10 cellular contexts compared by ENCODE assay signal in the genomic region with DNA sequence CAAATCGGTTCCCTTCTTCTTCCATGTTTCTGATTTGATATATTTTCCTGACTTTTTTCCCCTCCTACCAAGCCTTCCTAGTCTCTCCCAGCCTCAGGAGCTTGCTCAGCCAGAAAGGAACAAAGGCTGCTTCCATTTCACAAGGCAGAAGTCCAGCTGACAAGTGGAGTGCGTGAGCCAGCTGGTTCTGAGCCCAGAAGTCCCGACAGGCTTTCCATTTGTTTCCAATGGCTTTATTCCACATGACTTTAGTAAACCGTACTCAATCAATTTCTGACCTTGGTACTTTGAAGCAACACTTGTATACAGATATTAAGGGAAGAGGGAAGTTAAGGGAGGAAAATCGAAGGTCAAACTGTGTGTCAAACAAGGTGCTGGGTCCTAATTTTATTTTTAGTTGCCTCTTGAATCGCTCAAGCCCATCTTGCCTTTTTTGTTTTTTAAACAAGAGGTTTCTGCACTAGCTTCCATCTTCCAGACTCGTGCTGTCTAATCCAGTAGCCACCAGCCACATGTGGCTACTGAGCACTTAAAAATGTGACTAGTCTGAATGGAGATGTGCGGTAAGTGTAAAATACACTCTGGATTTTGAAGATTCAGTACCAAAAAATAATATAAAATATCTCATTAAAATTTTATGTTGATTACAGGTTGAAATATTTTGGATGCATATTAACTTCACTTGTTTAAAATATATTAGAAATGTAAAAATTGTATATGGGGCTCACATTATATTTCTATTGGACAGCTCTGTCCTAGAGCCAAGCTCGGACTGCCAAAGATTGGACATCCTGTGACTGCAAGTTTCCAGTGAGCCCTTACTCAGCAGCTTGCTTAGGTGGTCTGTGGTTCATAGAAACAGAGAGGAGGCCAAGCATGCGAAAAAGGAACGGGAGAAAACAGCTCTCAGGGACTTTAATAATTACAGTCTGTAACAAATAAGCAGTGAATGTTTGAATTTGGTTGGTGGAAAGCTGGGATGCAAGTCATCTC. TPM values are rescaled to one million over a fixed set of nuclear protein-coding genes. Genes with fewer than 3 reads are reported as not detected.
DNase-seq lines count a peak whose midpoint lies in the region; ATAC-seq and TF ChIP-seq lines count a peak whose summit lies in the region.
"Had no signal": no experiment of that assay in that cellular context is flagged by ENCODE, and none has a peak within 500 bp of the region (broad histone marks: within the 10 kb centered on the region; RNA-seq: fewer than 3 reads in every experiment).

No MANE protein-coding gene starts in this region.

- H3K4me3 Mint-ChIP-seq in CD4-positive, alpha-beta memory T cell: no peak overlapping the region
- H3K4me3 Mint-ChIP-seq in T-cell: no peak overlapping the region

- H3K36me3 ChIP-seq in CD4-positive, alpha-beta memory T cell (ENCODE audit: insufficient read depth, low read length): peaks cover 70% of the 10 kb centered on the region

- H3K4me3 ChIP-seq in CD4-positive, alpha-beta memory T cell (ENCODE audit: low read length in 2 of 2): no peak overlapping the region
- H3K4me3 ChIP-seq in foreskin fibroblast (ENCODE audit: low read depth in 1 of 2, low read length in 2 of 2): no peak overlapping the region
- H3K4me3 ChIP-seq: SK-N-MC had no signal

- POLR2A ChIA-PET in CD4-positive, alpha-beta memory T cell (lab: Charles Lee; ENCODE audit: partially characterized antibody): interaction anchor here (0.9 to 9.6 kb wide), 6 partner anchors 13 to 128 kb away, joined by 3 to 53 read pairs (median 4); partner anchors contain the start of gene WIPF1
- POLR2A ChIA-PET in T-cell (lab: Charles Lee): interaction anchor here in 1 of 2 donors (0.5 kb wide), 1 partner anchor 72 kb away, joined by 3 read pairs; no protein-coding TSS in a partner anchor

- H3K4me1 ChIP-seq in CD4-positive, alpha-beta memory T cell (ENCODE audit: insufficient read depth, low read length): no peaks in the 10 kb centered on the region

- CTCF ChIA-PET in CD4-positive, alpha-beta memory T cell (lab: Charles Lee; ENCODE audit: partially characterized antibody): interaction anchor here (0.8 to 2.3 kb wide), 6 partner anchors 16 to 127 kb away, joined by 3 to 10 read pairs (median 4); no protein-coding TSS in a partner anchor
- CTCF ChIA-PET in T-cell (lab: Charles Lee): interaction anchor here (0.9 to 1.6 kb wide), 2 partner anchors 99 to 100 kb away, joined by 3 to 4 read pairs; no protein-coding TSS in a partner anchor

- no peaks in the 10 kb centered on the region for H3K9me3 Mint-ChIP-seq in CD4-positive, alpha-beta memory T cell
- no peaks in the 10 kb centered on the region for H3K9me3 Mint-ChIP-seq in T-cell

- intact Hi-C loops in CD4-positive, alpha-beta memory T cell (cut with micrococcal nuclease): no loop called here

- no peaks in the 10 kb centered on the region for H3K27me3 Mint-ChIP-seq in CD4-positive, alpha-beta memory T cell
- H3K27me3 Mint-ChIP-seq in T-cell: no peaks in the 10 kb centered on the region

- H3K27ac Mint-ChIP-seq in CD4-positive, alpha-beta memory T cell: peak overlapping the region; percentile 51 to 94 (median 69)
- peak overlapping the region; percentile 43 to 85 for H3K27ac Mint-ChIP-seq in T-cell

- ATAC-seq in T-cell (replicated peaks in 1 of 4): no peak

- no peak for DNase-seq in CD4-positive, alpha-beta memory T cell
- DNase-seq in T-cell (no peak), foreskin fibroblast (peak; percentile 39 to 76), occipital lobe (lab: John Stamatoyannopoulos, UW) (peak; percentile 67), AML-193 (lab: John Stamatoyannopoulos, UW) (no peak), SW480 (ENCODE audit: low spot score) (no peak), NCI-H69 (lab: John Stamatoyannopoulos, UW) (no peak), kidney glomerular epithelial cell (lab: John Stamatoyannopoulos, UW) (no peak)

- H3K27ac ChIP-seq in CD4-positive, alpha-beta memory T cell (ENCODE audit: low read depth, low read length): no peak overlapping the region
- H3K27ac ChIP-seq: HL-60, SK-N-MC had no signal

- TF ChIP-seq CTCF in foreskin fibroblast (IDR thresholded peaks at IDR 0.05; ENCODE audit: low read depth, low read length): no peak

- no peaks in the 10 kb centered on the region for H3K9me3 ChIP-seq in CD4-positive, alpha-beta memory T cell (ENCODE audit: control insufficient read depth in 1 of 2, low read length in 2 of 2)

- peaks cover 4 to 13% (median 11%) of the 10 kb centered on the region in 4 donors for H3K4me1 Mint-ChIP-seq in CD4-positive, alpha-beta memory T cell
- peaks cover 10 to 16% (median 14%) of the 10 kb centered on the region in 3 donors for H3K4me1 Mint-ChIP-seq in T-cell

- peaks cover 39 to 78% of the 10 kb centered on the region in 2 donors for H3K36me3 Mint-ChIP-seq in CD4-positive, alpha-beta memory T cell
- peaks cover 48% of the 10 kb centered on the region for H3K36me3 Mint-ChIP-seq in T-cell

- H3K27me3 ChIP-seq in CD4-positive, alpha-beta memory T cell (ENCODE audit: insufficient read depth, low read length): no peaks in the 10 kb centered on the region

RNA-seq across cellular contexts. Expression of gene WIPF1, which starts 36.0 kb away (rescaled TPM):
- total RNA-seq in CD4-positive, alpha-beta memory T cell: 100 to 1,000 TPM; 483 to 484 TPM
- 100 to 1,000 TPM in 1 of 2 donors, 10 to 100 TPM in 1; 79.2 to 169 TPM for polyA plus RNA-seq in CD4-positive, alpha-beta memory T cell
- total RNA-seq in T-cell (100 to 1,000 TPM; 349 to 412 (median 372) TPM), occipital lobe (2.7 TPM)

Comparison
In these comparisons a context has a peak if more than half of its experiments do, and no peak if none do; other contexts are left out.
1. DNase-seq: peak in foreskin fibroblast (2 of 2) and occipital lobe (single experiment); none in CD4-positive, alpha-beta memory T cell (0 of 5), T-cell (0 of 34), AML-193 (0 of 2), SW480 (single experiment), NCI-H69 (single experiment) and kidney glomerular epithelial cell (single experiment).
2. RNA of gene WIPF1, which starts 36.0 kb away (total RNA-seq): 483 to 484 TPM in CD4-positive, alpha-beta memory T cell and 349 to 412 TPM in T-cell; 2.7 TPM in occipital lobe (single experiment); every median in the first group is over 10 times any median in the second.